ENCODE assay signal across 26 cellular contexts in genomic region chr1:8533907-8534306, GRCh38.
DNase-seq lines count a peak whose midpoint lies in the region; ATAC-seq and TF ChIP-seq lines count a peak whose summit lies in the region.
"Had no signal": no experiment of that assay in that cellular context is flagged by ENCODE, and none has a peak within 500 bp of the region (broad histone marks: within the 10 kb centered on the region; RNA-seq: fewer than 3 reads in every experiment).

No MANE protein-coding gene starts in this region.

- no peaks in the 10 kb centered on the region for H3K27me3 Mint-ChIP-seq in stimulated activated naive CD8-positive, alpha-beta T cell treated with anti-CD3 and anti-CD28 coated beads, Interleukin-15, Interleukin-2, amounts not matched to agents 100 ng/mL and 50 ng/mL, for 24 hours
- no peaks in the 10 kb centered on the region for H3K27me3 Mint-ChIP-seq in memory B cell
- H3K27me3 Mint-ChIP-seq: type B pancreatic cell had no signal

- peak overlapping the region; percentile 68 for H3K4me2 ChIP-seq in SU-DHL-6 (ENCODE audit: low read depth, low read length, poor library complexity, severe bottlenecking)

- no peaks in the 10 kb centered on the region for H3K79me2 ChIP-seq in SU-DHL-6 (ENCODE audit: insufficient read depth, low read length)

- H3K36me3 Mint-ChIP-seq in stimulated activated naive CD8-positive, alpha-beta T cell treated with anti-CD3 and anti-CD28 coated beads, Interleukin-15, Interleukin-2, amounts not matched to agents 100 ng/mL and 50 ng/mL, for 24 hours (ENCODE audit: low read depth): peaks cover 11% of the 10 kb centered on the region
- H3K36me3 Mint-ChIP-seq in memory B cell: peaks cover 9% of the 10 kb centered on the region

- H3K27me3 ChIP-seq in SU-DHL-6 (ENCODE audit: low read length): no peaks in the 10 kb centered on the region
- H3K27me3 ChIP-seq: gastrocnemius medialis had no signal

- peak overlapping the region; percentile 96 for H3K27ac ChIP-seq in SU-DHL-6 (ENCODE audit: low read depth, low read length)
- H3K27ac ChIP-seq: gastrocnemius medialis, GM23248, HL-60 had no signal

- peak overlapping the region; percentile 91 for H3K27ac Mint-ChIP-seq in stimulated activated naive CD8-positive, alpha-beta T cell treated with anti-CD3 and anti-CD28 coated beads, Interleukin-15, Interleukin-2, amounts not matched to agents 100 ng/mL and 50 ng/mL, for 24 hours
- H3K27ac Mint-ChIP-seq in memory B cell: peak overlapping the region; percentile 93
- H3K27ac Mint-ChIP-seq: type B pancreatic cell had no signal

- intact Hi-C loops in posterior vena cava (cut with DNase I): no loop called here

- H3K4me3 ChIP-seq in SU-DHL-6 (ENCODE audit: insufficient read depth, low read length, poor library complexity, severe bottlenecking): peak overlapping the region; percentile 19
- H3K4me3 ChIP-seq: gastrocnemius medialis, GM23248, prostate gland had no signal

- no peaks in the 10 kb centered on the region for H3K9me3 Mint-ChIP-seq in stimulated activated naive CD8-positive, alpha-beta T cell treated with anti-CD3 and anti-CD28 coated beads, Interleukin-15, Interleukin-2, amounts not matched to agents 100 ng/mL and 50 ng/mL, for 24 hours
- no peaks in the 10 kb centered on the region for H3K9me3 Mint-ChIP-seq in memory B cell
- H3K9me3 Mint-ChIP-seq: neural crest cell, type B pancreatic cell had no signal

- H3K9ac ChIP-seq in SU-DHL-6 (ENCODE audit: low read length): peak overlapping the region; percentile 44
- H3K9ac ChIP-seq: GM23248 had no signal

- H3K9me3 ChIP-seq in SU-DHL-6 (ENCODE audit: insufficient read depth, low read length): no peaks in the 10 kb centered on the region
- H3K9me3 ChIP-seq: gastrocnemius medialis, prostate gland had no signal

- H3K9me2 ChIP-seq in SU-DHL-6 (replicated peaks; ENCODE audit: insufficient read depth, low read length): no peaks in the 10 kb centered on the region

- peaks cover 37% of the 10 kb centered on the region for H3K4me1 Mint-ChIP-seq in stimulated activated naive CD8-positive, alpha-beta T cell treated with anti-CD3 and anti-CD28 coated beads, Interleukin-15, Interleukin-2, amounts not matched to agents 100 ng/mL and 50 ng/mL, for 24 hours (ENCODE audit: low read depth)
- H3K4me1 Mint-ChIP-seq in memory B cell: peaks cover 27% of the 10 kb centered on the region

- H4K20me1 ChIP-seq in SU-DHL-6 (ENCODE audit: low read depth, low read length): no peaks in the 10 kb centered on the region

- H3K4me3 Mint-ChIP-seq in stimulated activated naive CD8-positive, alpha-beta T cell treated with anti-CD3 and anti-CD28 coated beads, Interleukin-15, Interleukin-2, amounts not matched to agents 100 ng/mL and 50 ng/mL, for 24 hours: peak overlapping the region; percentile 66
- H3K4me3 Mint-ChIP-seq in memory B cell: peak overlapping the region; percentile 81
- H3K4me3 Mint-ChIP-seq: neural crest cell, type B pancreatic cell had no signal

- DNase-seq in stimulated activated naive CD8-positive, alpha-beta T cell treated with anti-CD3 and anti-CD28 coated beads, Interleukin-15, Interleukin-2, amounts not matched to agents 100 U/mL and 50 U/mL, for 24 hours: no peak
- DNase-seq in memory B cell (ENCODE audit: low spot score in 2 of 2): no peak
- DNase-seq in posterior vena cava (ENCODE audit: low spot score): no peak
- DNase-seq in SHP77 (lab: John Stamatoyannopoulos, UW): no peak
- no peak for DNase-seq in nucleus accumbens (lab: John Stamatoyannopoulos, UW)
- DNase-seq: activated gamma-delta T cell treated with Interleukin-2 at 50 U/mL for 16 hours; DMS79; effector memory CD4-positive, alpha-beta T cell; gastrocnemius medialis; GM23248; IMR-90; mammary epithelial cell; NCI-H1694; NCI-H69; OCI-M1; stimulated activated CD4-positive, alpha-beta T cell treated with anti-CD3 and anti-CD28 coated beads, Interleukin-2, amount 100 ng/mL, for 24 hours; stimulated activated naive CD4-positive, alpha-beta T cell treated with Interleukin-2 at 50 U/mL for 16 hours; WERI-Rb-1 had no signal

- no peaks in the 10 kb centered on the region for H3K36me3 ChIP-seq in SU-DHL-6 (ENCODE audit: low read length)
- H3K36me3 ChIP-seq: gastrocnemius medialis, prostate gland had no signal

- no peak overlapping the region for H2AFZ ChIP-seq in SU-DHL-6 (ENCODE audit: low read depth, low read length, severe bottlenecking)
- H2AFZ ChIP-seq: GM23248 had no signal

- TF ChIP-seq CTCF in SU-DHL-6 (IDR thresholded peaks at IDR 0.05; ENCODE audit: insufficient read depth, low read length, poor library complexity, severe bottlenecking): no peak

- no peak for ATAC-seq in stimulated activated naive CD8-positive, alpha-beta T cell treated with anti-CD3 and anti-CD28 coated beads, Interleukin-15, Interleukin-2, amounts not matched to agents 100 U/mL and 50 U/mL, for 24 hours
- ATAC-seq in memory B cell (ENCODE audit: low read depth): peak; percentile 56
- ATAC-seq: esophagus mucosa, gastrocnemius medialis, Right ventricle myocardium inferior had no signal

- peaks cover 51% of the 10 kb centered on the region for H3F3A ChIP-seq in SU-DHL-6 (ENCODE audit: insufficient read depth)
